ENCODE assay signal across 11 cellular contexts in genomic region chr5:14445581-14446290, GRCh38.
DNase-seq lines count a peak whose midpoint lies in the region; ATAC-seq and TF ChIP-seq lines count a peak whose summit lies in the region.
"Had no signal": no experiment of that assay in that cellular context is flagged by ENCODE, and none has a peak within 500 bp of the region (broad histone marks: within the 10 kb centered on the region; RNA-seq: fewer than 3 reads in every experiment).

No MANE protein-coding gene starts in this region.

- DNase-seq in AG10803 (ENCODE audit: low read depth) (peak; percentile 70), NCI-H2107 treated with DMSO at 0.1 percent for 48 hours (lab: John Stamatoyannopoulos, UW; ENCODE audit: unreplicated experiment) (peak; percentile 66), coronary artery (ENCODE audit: low spot score) (no peak), mesendoderm (peak; percentile 94)
- no peak for DNase-seq in activated CD4-positive, alpha-beta T cell treated with anti-CD3 and anti-CD28 coated beads for 48 hours
- no peak for DNase-seq in stimulated activated CD8-positive, alpha-beta memory T cell treated with anti-CD3 and anti-CD28 coated beads, Interleukin-4, amount 100 ng/mL, for 48 hours
- DNase-seq in activated T-cell treated with anti-CD3 and anti-CD28 coated beads, Interleukin-2, amount 50 U/mL, for 72 hours: no peak
- DNase-seq: activated CD8-positive, alpha-beta T cell treated with anti-CD3 and anti-CD28 coated beads for 36 hours; CD8-positive, alpha-beta memory T cell; gastrocnemius medialis had no signal

- H4K5ac ChIP-seq in mesendoderm (ENCODE audit: low read length): no peak overlapping the region

- H2AK5ac ChIP-seq in mesendoderm (ENCODE audit: low read length): no peak overlapping the region

- H2BK5ac ChIP-seq in mesendoderm (ENCODE audit: low read length): no peak overlapping the region

- no peak overlapping the region for H2BK15ac ChIP-seq in mesendoderm (replicated peaks; ENCODE audit: low read depth)

- WGBS in mesendoderm (ENCODE audit: extremely low coverage, insufficient coverage, low lambda C conversion rate): no CpG with 5 or more reads among the region's 15 CpGs

- H3K18ac ChIP-seq in mesendoderm (ENCODE audit: low read length): no peak overlapping the region

- peak overlapping the region; percentile 40 for H3K9ac ChIP-seq in mesendoderm (ENCODE audit: low read length)

- H3K36me3 ChIP-seq in mesendoderm (ENCODE audit: control insufficient read depth, insufficient read depth, low read length): no peaks in the 10 kb centered on the region
- H3K36me3 ChIP-seq: gastrocnemius medialis had no signal

- no peak overlapping the region for H3K4ac ChIP-seq in mesendoderm (ENCODE audit: low read depth, low read length)

- no peak for TF ChIP-seq CTCF in AG10803 (conservative IDR thresholded peaks at IDR 0.05; ENCODE audit: low read length)
- no peak for TF ChIP-seq CTCF in coronary artery (IDR thresholded peaks at IDR 0.05)

- H3K27ac Mint-ChIP-seq in activated T-cell treated with anti-CD3 and anti-CD28 coated beads, Interleukin-2, amount 50 U/mL, for 72 hours: no peak overlapping the region
- H3K27ac Mint-ChIP-seq: activated CD8-positive, alpha-beta T cell treated with anti-CD3 and anti-CD28 coated beads for 36 hours had no signal

- H3K4me3 ChIP-seq in AG10803 (ENCODE audit: low read length): peak overlapping the region; percentile 27
- H3K4me3 ChIP-seq in coronary artery: peak overlapping the region; percentile 19
- no peak overlapping the region for H3K4me3 ChIP-seq in mesendoderm (ENCODE audit: low read length)
- H3K4me3 ChIP-seq: gastrocnemius medialis had no signal

- H3K4me2 ChIP-seq in mesendoderm (ENCODE audit: low read length): no peak overlapping the region

- ATAC-seq in GM18867 (IDR thresholded peaks at IDR 0.05; ENCODE audit: unreplicated experiment): no peak
- no peak for ATAC-seq in activated T-cell treated with anti-CD3 and anti-CD28 coated beads, Interleukin-2, amount 50 U/mL, for 72 hours (replicated peaks in 1 of 2)
- ATAC-seq: activated CD8-positive, alpha-beta T cell treated with anti-CD3 and anti-CD28 coated beads for 36 hours; gastrocnemius medialis had no signal

- H3K23ac ChIP-seq in mesendoderm (ENCODE audit: low read length): no peak overlapping the region

- H3K27ac ChIP-seq in coronary artery: peak overlapping the region in 1 of 2 donors; percentile 62
- peak overlapping the region; percentile 25 for H3K27ac ChIP-seq in mesendoderm (ENCODE audit: low read depth, low read length)

- peaks cover 18% of the 10 kb centered on the region for H3K4me1 Mint-ChIP-seq in activated T-cell treated with anti-CD3 and anti-CD28 coated beads, Interleukin-2, amount 50 U/mL, for 72 hours (ENCODE audit: low read depth)

- peaks cover 2% of the 10 kb centered on the region for H3K4me1 ChIP-seq in mesendoderm (ENCODE audit: control insufficient read depth, low read depth, low read length)

- H3K9me3 Mint-ChIP-seq in activated T-cell treated with anti-CD3 and anti-CD28 coated beads, Interleukin-2, amount 50 U/mL, for 72 hours: no peaks in the 10 kb centered on the region
- H3K9me3 Mint-ChIP-seq: activated CD8-positive, alpha-beta T cell treated with anti-CD3 and anti-CD28 coated beads for 36 hours; CD8-positive, alpha-beta memory T cell had no signal

- no peak overlapping the region for H4K8ac ChIP-seq in mesendoderm (ENCODE audit: low read depth, low read length)

- peaks cover 2% of the 10 kb centered on the region for H3K79me1 ChIP-seq in mesendoderm (ENCODE audit: low read length)

- H3K36me3 Mint-ChIP-seq in activated T-cell treated with anti-CD3 and anti-CD28 coated beads, Interleukin-2, amount 50 U/mL, for 72 hours (ENCODE audit: insufficient read depth in 2 of 2): no peaks in the 10 kb centered on the region

- peaks cover 9% of the 10 kb centered on the region for H3K27me3 Mint-ChIP-seq in activated T-cell treated with anti-CD3 and anti-CD28 coated beads, Interleukin-2, amount 50 U/mL, for 72 hours (ENCODE audit: low read depth)

- H2BK120ac ChIP-seq in mesendoderm (ENCODE audit: low read depth, low read length): no peak overlapping the region

- H3K79me2 ChIP-seq in mesendoderm (ENCODE audit: control insufficient read depth, insufficient read depth, low read length): no peaks in the 10 kb centered on the region

- no peaks in the 10 kb centered on the region for H3K27me3 ChIP-seq in mesendoderm (ENCODE audit: insufficient read depth, low read length, poor library complexity)
- H3K27me3 ChIP-seq: gastrocnemius medialis had no signal

- H3K4me3 Mint-ChIP-seq in activated T-cell treated with anti-CD3 and anti-CD28 coated beads, Interleukin-2, amount 50 U/mL, for 72 hours: no peak overlapping the region
- H3K4me3 Mint-ChIP-seq: activated CD8-positive, alpha-beta T cell treated with anti-CD3 and anti-CD28 coated beads for 36 hours; CD8-positive, alpha-beta memory T cell had no signal

- peak overlapping the region; percentile 70 for H3K56ac ChIP-seq in mesendoderm (ENCODE audit: low read length)

Comparison
In these comparisons a context has a peak if more than half of its experiments do, and no peak if none do; other contexts are left out.
1. DNase-seq: peak in AG10803 (single experiment), NCI-H2107 treated with DMSO at 0.1 percent for 48 hours (single experiment) and mesendoderm (single experiment); none in coronary artery (single experiment), activated CD4-positive, alpha-beta T cell treated with anti-CD3 and anti-CD28 coated beads for 48 hours (single experiment), stimulated activated CD8-positive, alpha-beta memory T cell treated with anti-CD3 and anti-CD28 coated beads, Interleukin-4, amount 100 ng/mL, for 48 hours (single experiment) and activated T-cell treated with anti-CD3 and anti-CD28 coated beads, Interleukin-2, amount 50 U/mL, for 72 hours (0 of 2).